In the genomic region with DNA sequence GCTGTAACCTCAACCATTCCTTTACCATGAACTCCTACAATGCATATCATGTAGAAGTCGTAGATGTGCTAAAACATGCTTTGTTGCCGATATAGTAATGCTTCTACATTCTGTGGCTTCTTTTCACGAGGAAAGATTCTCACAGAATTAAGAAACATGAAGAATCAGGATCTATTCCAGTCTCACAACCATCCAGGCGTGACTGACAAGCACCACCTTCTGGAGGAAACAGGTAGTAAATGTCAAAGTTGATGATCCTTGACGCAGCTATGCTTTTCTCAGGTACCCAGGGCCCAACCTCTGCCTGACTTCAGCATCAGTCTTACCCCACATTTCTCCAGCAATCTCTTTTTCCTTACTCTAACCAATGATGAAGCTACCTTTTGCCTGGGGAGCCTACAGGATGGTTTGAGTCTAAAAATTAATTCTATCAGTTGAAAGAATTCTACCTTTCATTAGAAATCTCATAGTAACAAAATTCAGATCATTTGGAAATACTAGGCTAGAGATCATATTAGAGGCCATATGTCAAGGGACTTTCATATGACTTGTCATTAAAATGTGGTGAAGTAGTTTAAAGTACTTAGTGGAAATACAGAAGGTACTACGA, we compare ENCODE assay signal across 8 cellular contexts.
DNase-seq lines count a peak whose midpoint lies in the region; ATAC-seq, FAIRE-seq and TF ChIP-seq lines count a peak whose summit lies in the region.

No MANE protein-coding gene starts in this region.

- no peak overlapping the region for H3K27ac ChIP-seq in small intestine (ENCODE audit: low read depth in 1 of 2, low read length in 1 of 2)

- H3K9me3 ChIP-seq in small intestine (ENCODE audit: control insufficient read depth, low read depth) = no peaks in the 10 kb centered on the region

- H3K4me1 ChIP-seq in small intestine (ENCODE audit: control insufficient read depth in 2 of 2, insufficient read depth in 1 of 2, low read depth in 1 of 2, low read length in 1 of 2) = no peaks in the 10 kb centered on the region

- FAIRE-seq in small intestine (lab: Jason Lieb, UNC) = no peak

- H3K27me3 ChIP-seq in small intestine (ENCODE audit: control insufficient read depth in 2 of 2, insufficient read depth in 2 of 2, low read length in 2 of 2) = no peaks in the 10 kb centered on the region

- ATAC-seq in HG02970 (IDR thresholded peaks at IDR 0.05; ENCODE audit: low FRiP score, unreplicated experiment) = no peak
- no peak for ATAC-seq in HG03442 (IDR thresholded peaks at IDR 0.05; ENCODE audit: unreplicated experiment)

- 30 to 64% (median 34%) methylated on average over 6 of the region's 6 CpGs for WGBS in small intestine, 3 donors

- H3K4me3 ChIP-seq in epithelial cell of proximal tubule (ENCODE audit: low read depth, low read length) (no peak overlapping the region), small intestine (ENCODE audit: low read depth in 1 of 2, low read length in 2 of 2) (no peak overlapping the region)

- H3K36me3 ChIP-seq in small intestine (ENCODE audit: control insufficient read depth in 2 of 2, insufficient read depth in 2 of 2, low read length in 2 of 2) = no peaks in the 10 kb centered on the region

- DNase-seq in COR-L47 (lab: John Stamatoyannopoulos, UW) = peak; percentile 17
- DNase-seq in GM20000 (ENCODE audit: low spot score) = peak; percentile 2
- peak; percentile 66 for DNase-seq in NCI-H460 (ENCODE audit: extremely low read depth, low read depth)
- no peak for DNase-seq in epithelial cell of proximal tubule (ENCODE audit: low read depth)
- DNase-seq in small intestine = peak; percentile 52
- DNase-seq in hypothalamus (lab: John Stamatoyannopoulos, UW) = no peak

- TF ChIP-seq CTCF in GM20000 (IDR thresholded peaks at IDR 0.05; ENCODE audit: extremely low read depth, missing control alignments) = peak; percentile 6
- TF ChIP-seq CTCF in epithelial cell of proximal tubule (conservative IDR thresholded peaks at IDR 0.05; ENCODE audit: low read depth, low read length) = peak; percentile 67

Comparison
In these comparisons a context has a peak if more than half of its experiments do, and no peak if none do; other contexts are left out.
1. DNase-seq: peak in COR-L47 (single experiment), GM20000 (single experiment), NCI-H460 (single experiment) and small intestine (single experiment); none in epithelial cell of proximal tubule (single experiment) and hypothalamus (0 of 51).